In the genomic region with DNA sequence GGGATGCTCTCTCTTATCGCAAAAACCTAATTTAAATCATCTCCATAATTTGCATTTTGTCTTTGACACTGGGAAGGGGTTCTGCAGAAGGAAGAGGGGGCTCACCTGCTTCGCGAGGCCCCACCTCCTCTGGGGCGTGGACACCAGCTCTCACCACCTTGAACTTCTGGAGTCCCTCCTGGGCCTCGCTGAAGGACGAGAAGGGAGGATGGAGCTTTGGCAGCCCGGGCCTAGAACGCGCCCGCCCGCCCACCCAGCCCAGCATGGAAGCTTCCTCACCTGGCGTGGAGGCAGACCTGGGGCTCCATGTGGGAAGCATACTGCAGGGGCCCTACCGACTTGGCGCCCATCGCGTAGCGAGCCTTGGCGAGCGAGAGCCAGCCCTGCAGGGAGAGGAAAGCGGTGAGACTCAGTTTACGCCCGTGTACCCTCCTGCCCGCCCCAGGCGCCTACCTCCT, we compare ENCODE assay signal across 8 cellular contexts. TPM values are rescaled to one million over a fixed set of nuclear protein-coding genes. Genes with fewer than 3 reads are reported as not detected.
A peak's percentile ranks its signal among the peaks of the same experiment; 100 is the strongest.
DNase-seq lines count a peak whose midpoint lies in the region; ATAC-seq and TF ChIP-seq lines count a peak whose summit lies in the region.

No MANE protein-coding gene starts in this region.

- peak overlapping the region; percentile 94 for H3K9ac ChIP-seq in PC-3 (ENCODE audit: low read length)

- H3K9me3 Mint-ChIP-seq in natural killer cell treated with Interleukin-12 subunit alpha and Interleukin-12 subunit beta and Interleukin-15 and Interleukin-18, amount 100 ng/mL, for 72 hours: no peaks in the 10 kb centered on the region

- H3F3A ChIP-seq in PC-3 (ENCODE audit: low read length, unreplicated experiment): no peaks in the 10 kb centered on the region

- peaks cover 24% of the 10 kb centered on the region for H3K36me3 ChIP-seq in GM06990 (ENCODE audit: control insufficient read depth, insufficient read depth, low read length)
- peaks cover under 1 to 50% of the 10 kb centered on the region in 2 experiments; a peak in 2 of 3 replicates for H3K36me3 ChIP-seq in HEK293 (ENCODE audit: control insufficient read depth in 2 of 2, insufficient read depth in 1 of 2, low read length in 2 of 2)
- H3K36me3 ChIP-seq in PC-3 (ENCODE audit: low read depth, low read length): peaks cover 27% of the 10 kb centered on the region
- peaks cover 40% of the 10 kb centered on the region for H3K36me3 ChIP-seq in effector memory CD4-positive, alpha-beta T cell (ENCODE audit: control insufficient read depth, insufficient read depth, low read length)

- H3K79me2 ChIP-seq in PC-3 (ENCODE audit: low read length): peaks cover 28% of the 10 kb centered on the region

- DNase-seq in GM06990 (ENCODE audit: extremely low read depth, insufficient read length) (peak; percentile 18), PC-3 (peak; percentile 28), NCI-H1436 treated with DMSO at 0.1 percent for 48 hours (lab: John Stamatoyannopoulos, UW) (no peak), NCI-H187 treated with DMSO at 0.1 percent for 48 hours (lab: John Stamatoyannopoulos, UW) (no peak), DMS 273 (lab: John Stamatoyannopoulos, UW; ENCODE audit: unreplicated experiment) (no peak)
- no peak for DNase-seq in effector memory CD4-positive, alpha-beta T cell
- no peak for DNase-seq in natural killer cell treated with Interleukin-12 subunit alpha and Interleukin-12 subunit beta and Interleukin-15 and Interleukin-18, amount 100 ng/mL, for 72 hours (ENCODE audit: low spot score)

- H3K27me3 Mint-ChIP-seq in natural killer cell treated with Interleukin-12 subunit alpha and Interleukin-12 subunit beta and Interleukin-15 and Interleukin-18, amount 100 ng/mL, for 72 hours: no peaks in the 10 kb centered on the region

- peaks cover 10% of the 10 kb centered on the region for H3K36me3 Mint-ChIP-seq in natural killer cell treated with Interleukin-12 subunit alpha and Interleukin-12 subunit beta and Interleukin-15 and Interleukin-18, amount 100 ng/mL, for 72 hours

- no peaks in the 10 kb centered on the region for H3K9me2 ChIP-seq in PC-3 (replicated peaks; ENCODE audit: low read length)

- TF ChIP-seq CTCF in GM06990 (IDR thresholded peaks at IDR 0.05; ENCODE audit: insufficient read depth, low read length, poor library complexity, severe bottlenecking): no peak
- no peak for TF ChIP-seq CTCF in HEK293 (tag by site-specific recombination; IDR thresholded peaks at IDR 0.05)
- no peak for TF ChIP-seq CTCF in PC-3 (conservative IDR thresholded peaks at IDR 0.05; ENCODE audit: low read depth, low read length)

- H3K27ac Mint-ChIP-seq in natural killer cell treated with Interleukin-12 subunit alpha and Interleukin-12 subunit beta and Interleukin-15 and Interleukin-18, amount 100 ng/mL, for 72 hours: peak overlapping the region; percentile 97

- H3K27ac ChIP-seq in HEK293 (ENCODE audit: extremely low read depth, low read depth, low read length): 0 out of 2 replicates have a peak overlapping the region, but pooled peaks have one; percentile 40
- H3K27ac ChIP-seq in PC-3 (ENCODE audit: low read length): no peak overlapping the region
- peak overlapping the region; percentile 95 for H3K27ac ChIP-seq in effector memory CD4-positive, alpha-beta T cell (ENCODE audit: insufficient read depth, low read length, poor library complexity, severe bottlenecking)

- no TSS peak for BruUV-seq in PC-3 (replicated peaks; lab: Mats Ljungman, UMichigan)

- ATAC-seq in PC-3: peak; percentile 1; the same call in 1 of the 2 replicates
- ATAC-seq in natural killer cell treated with Interleukin-12 subunit alpha and Interleukin-12 subunit beta and Interleukin-15 and Interleukin-18, amount 100 ng/mL, for 72 hours: no peak

- peaks cover 19 to 28% of the 10 kb centered on the region in 2 donors for H3K4me1 Mint-ChIP-seq in natural killer cell treated with Interleukin-12 subunit alpha and Interleukin-12 subunit beta and Interleukin-15 and Interleukin-18, amount 100 ng/mL, for 72 hours (ENCODE audit: low read depth in 2 of 2)

- H3K4me3 ChIP-seq in GM06990 (replicated peaks; ENCODE audit: low read depth, low read length): peak overlapping the region; percentile 79
- H3K4me3 ChIP-seq in HEK293 (ENCODE audit: low read depth, low read length): peak overlapping the region; percentile 67
- peak overlapping the region; percentile 71 for H3K4me3 ChIP-seq in PC-3 (ENCODE audit: low read length)
- peak overlapping the region; percentile 82 for H3K4me3 ChIP-seq in effector memory CD4-positive, alpha-beta T cell (ENCODE audit: insufficient read depth, low read depth, low read length, poor library complexity, severe bottlenecking)

- intact Hi-C loops in PC-3 (cut with micrococcal nuclease): no loop called here

- peak overlapping the region; percentile 77 for H3K4me2 ChIP-seq in PC-3 (ENCODE audit: low read length)

- CTCF ChIA-PET in HEK293 (lab: Yijun Ruan, JAX) (interaction anchor here (0.6 to 2.2 kb wide), 3 partner anchors 9 to 536 kb away, joined by 3 to 16 read pairs (median 4); no protein-coding TSS in a partner anchor), PC-3 (lab: Charles Lee) (interaction anchor here (0.5 to 1.2 kb wide), 2 partner anchors 160 to 1151 kb away, joined by 5 read pairs; a partner anchor contains a TSS)

- POLR2A ChIA-PET in HEK293 (lab: Yijun Ruan, JAX) (interaction anchor here (0.9 to 3.0 kb wide), 6 partner anchors 9 to 1148 kb away, joined by 3 to 25 read pairs (median 8); a partner anchor contains a TSS), PC-3 (lab: Charles Lee; ENCODE audit: unreplicated experiment) (interaction anchor here (0.7 kb wide), 1 partner anchor 100 kb away, joined by 3 read pairs; no protein-coding TSS in a partner anchor)

- peak overlapping the region; percentile 98 for H3K4me3 Mint-ChIP-seq in natural killer cell treated with Interleukin-12 subunit alpha and Interleukin-12 subunit beta and Interleukin-15 and Interleukin-18, amount 100 ng/mL, for 72 hours

- peak overlapping the region; percentile 83 for H2AFZ ChIP-seq in PC-3 (ENCODE audit: low read length)

- H3K9me3 ChIP-seq in HEK293 (ENCODE audit: control insufficient read depth, insufficient read depth, low read depth, low read length): no peaks in the 10 kb centered on the region
- H3K9me3 ChIP-seq in PC-3 (ENCODE audit: low read length): no peaks in the 10 kb centered on the region
- H3K9me3 ChIP-seq in effector memory CD4-positive, alpha-beta T cell (ENCODE audit: control insufficient read depth, low read length): no peaks in the 10 kb centered on the region

- no peaks in the 10 kb centered on the region for H3K4me1 ChIP-seq in HEK293 (ENCODE audit: control insufficient read depth, insufficient read depth, low read length)
- peaks cover 12% of the 10 kb centered on the region for H3K4me1 ChIP-seq in PC-3 (ENCODE audit: insufficient read depth, low read length)
- H3K4me1 ChIP-seq in effector memory CD4-positive, alpha-beta T cell (ENCODE audit: control insufficient read depth, insufficient read depth, low read length, poor library complexity, severe bottlenecking): peaks cover 7% of the 10 kb centered on the region

- H4K20me1 ChIP-seq in PC-3 (ENCODE audit: low read length): peaks cover 10% of the 10 kb centered on the region; the same call in 1 of the 2 replicates

- H3K27me3 ChIP-seq in GM06990 (replicated peaks; ENCODE audit: control insufficient read depth, insufficient read depth, low read length) (no peaks in the 10 kb centered on the region), PC-3 (ENCODE audit: low read length) (no peaks in the 10 kb centered on the region)
- no peaks in the 10 kb centered on the region for H3K27me3 ChIP-seq in effector memory CD4-positive, alpha-beta T cell (replicated peaks; ENCODE audit: control insufficient read depth, insufficient read depth, low read length, poor library complexity, severe bottlenecking)

TF ChIP-seq in HEK293, 187 proteins besides CTCF, POLR2A, EP300 and RAD21 (continues in another document):
- TF ChIP-seq ZBTB21 (tag by site-specific recombination; IDR thresholded peaks at IDR 0.05) (no peak), ZNF23 (tag by site-specific recombination; IDR thresholded peaks at IDR 0.05; ENCODE audit: borderline replicate concordance) (no peak), ZNF214 (tag by site-specific recombination; IDR thresholded peaks at IDR 0.05; ENCODE audit: borderline replicate concordance) (no peak), ZNF184 (tag by site-specific recombination; IDR thresholded peaks at IDR 0.05) (no peak)
- TF ChIP-seq, protein P1, sequence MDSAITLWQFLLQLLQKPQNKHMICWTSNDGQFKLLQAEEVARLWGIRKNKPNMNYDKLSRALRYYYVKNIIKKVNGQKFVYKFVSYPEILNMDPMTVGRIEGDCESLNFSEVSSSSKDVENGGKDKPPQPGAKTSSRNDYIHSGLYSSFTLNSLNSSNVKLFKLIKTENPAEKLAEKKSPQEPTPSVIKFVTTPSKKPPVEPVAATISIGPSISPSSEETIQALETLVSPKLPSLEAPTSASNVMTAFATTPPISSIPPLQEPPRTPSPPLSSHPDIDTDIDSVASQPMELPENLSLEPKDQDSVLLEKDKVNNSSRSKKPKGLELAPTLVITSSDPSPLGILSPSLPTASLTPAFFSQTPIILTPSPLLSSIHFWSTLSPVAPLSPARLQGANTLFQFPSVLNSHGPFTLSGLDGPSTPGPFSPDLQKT (IDR thresholded peaks at IDR 0.05; ENCODE audit: borderline replicate concordance, low read depth, low read length): no peak
- TF ChIP-seq, protein P2, sequence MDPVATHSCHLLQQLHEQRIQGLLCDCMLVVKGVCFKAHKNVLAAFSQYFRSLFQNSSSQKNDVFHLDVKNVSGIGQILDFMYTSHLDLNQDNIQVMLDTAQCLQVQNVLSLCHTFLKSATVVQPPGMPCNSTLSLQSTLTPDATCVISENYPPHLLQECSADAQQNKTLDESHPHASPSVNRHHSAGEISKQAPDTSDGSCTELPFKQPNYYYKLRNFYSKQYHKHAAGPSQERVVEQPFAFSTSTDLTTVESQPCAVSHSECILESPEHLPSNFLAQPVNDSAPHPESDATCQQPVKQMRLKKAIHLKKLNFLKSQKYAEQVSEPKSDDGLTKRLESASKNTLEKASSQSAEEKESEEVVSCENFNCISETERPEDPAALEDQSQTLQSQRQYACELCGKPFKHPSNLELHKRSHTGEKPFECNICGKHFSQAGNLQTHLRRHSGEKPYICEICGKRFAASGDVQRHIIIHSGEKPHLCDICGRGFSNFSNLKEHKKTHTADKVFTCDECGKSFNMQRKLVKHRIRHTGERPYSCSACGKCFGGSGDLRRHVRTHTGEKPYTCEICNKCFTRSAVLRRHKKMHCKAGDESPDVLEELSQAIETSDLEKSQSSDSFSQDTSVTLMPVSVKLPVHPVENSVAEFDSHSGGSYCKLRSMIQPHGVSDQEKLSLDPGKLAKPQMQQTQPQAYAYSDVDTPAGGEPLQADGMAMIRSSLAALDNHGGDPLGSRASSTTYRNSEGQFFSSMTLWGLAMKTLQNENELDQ (tag by site-specific recombination; IDR thresholded peaks at IDR 0.05; ENCODE audit: low read depth): no peak

RNA-seq across cellular contexts. Expression of a gene that starts 1.1 kb away (rescaled TPM):
- total RNA-seq in PC-3 (2014; rRNA removed): 203 and 207 TPM in 2 replicates
- 100 to 1,000 TPM in 1 of 2 donors, 10 to 100 TPM in 1; 94.1 to 198 TPM for total RNA-seq in natural killer cell treated with Interleukin-12 subunit alpha and Interleukin-12 subunit beta and Interleukin-15 and Interleukin-18, amount 100 ng/mL, for 72 hours

RNA-seq across cellular contexts. Expression of a gene that starts 14.3 kb away (rescaled TPM):
- total RNA-seq in PC-3 (2014; rRNA removed): 27.1 and 33.5 TPM in 2 replicates
- total RNA-seq in natural killer cell treated with Interleukin-12 subunit alpha and Interleukin-12 subunit beta and Interleukin-15 and Interleukin-18, amount 100 ng/mL, for 72 hours: 100 to 1,000 TPM in 1 of 2 donors, 10 to 100 TPM in 1; 97.9 to 101 TPM

Comparison
In these comparisons a context has a peak if more than half of its experiments do, and no peak if none do; other contexts are left out.
1. DNase-seq: peak in GM06990 (single experiment) and PC-3 (single experiment); none in effector memory CD4-positive, alpha-beta T cell (0 of 3), natural killer cell treated with Interleukin-12 subunit alpha and Interleukin-12 subunit beta and Interleukin-15 and Interleukin-18, amount 100 ng/mL, for 72 hours (single experiment), NCI-H1436 treated with DMSO at 0.1 percent for 48 hours (single experiment), NCI-H187 treated with DMSO at 0.1 percent for 48 hours (single experiment) and DMS 273 (single experiment).
2. Peak in every context shown above with its lines, with median percentiles within 50 percentile points of each other: H3K4me3 ChIP-seq.